28 cellular contexts compared by ENCODE assay signal in genomic region chr15:27833178-27833577, GRCh38.
"Had no signal": no experiment of that assay in that cellular context is flagged by ENCODE, and none has a peak within 500 bp of the region (broad histone marks: within the 10 kb centered on the region; RNA-seq: fewer than 3 reads in every experiment).

No MANE protein-coding gene starts in this region.

- H3K4me1 ChIP-seq: colonic mucosa, esophagus muscularis mucosa, esophagus squamous epithelium, foreskin keratinocyte, gastrocnemius medialis, gastroesophageal sphincter, heart left ventricle, heart right ventricle had no signal

- FAIRE-seq: colon, endometrium, endothelial cell of umbilical vein, frontal cortex had no signal

- H3K4me3 ChIP-seq: colonic mucosa, coronary artery, dorsolateral prefrontal cortex, esophagus muscularis mucosa, esophagus squamous epithelium, gastrocnemius medialis, gastroesophageal sphincter, heart left ventricle, heart right ventricle had no signal

- H3K27ac ChIP-seq: colonic mucosa, coronary artery, dorsolateral prefrontal cortex, epithelial cell of prostate, esophagus muscularis mucosa, esophagus squamous epithelium, foreskin keratinocyte, gastrocnemius medialis, gastroesophageal sphincter, heart left ventricle, heart right ventricle had no signal

- ATAC-seq: effector memory CD8-positive, alpha-beta T cell; esophagus mucosa; foreskin keratinocyte; gastrocnemius medialis; gastroesophageal sphincter; heart left ventricle; heart right ventricle had no signal

- H3K36me3 ChIP-seq: colonic mucosa, esophagus muscularis mucosa, esophagus squamous epithelium, gastrocnemius medialis, gastroesophageal sphincter, heart left ventricle, heart right ventricle had no signal

- H3K9me3 ChIP-seq: colonic mucosa, esophagus muscularis mucosa, esophagus squamous epithelium, gastrocnemius medialis, gastroesophageal sphincter, heart left ventricle, heart right ventricle had no signal

- DNase-seq: colonic mucosa; cortex of kidney; dermis blood vessel endothelial cell; dorsolateral prefrontal cortex; effector CD4-positive, alpha-beta T cell; effector CD8-positive, alpha-beta T cell; effector memory CD4-positive, alpha-beta T cell; effector memory CD8-positive, alpha-beta T cell; endodermal cell; erythroblast; esophagus squamous epithelium; foreskin fibroblast; foreskin keratinocyte; foreskin melanocyte; gastrocnemius medialis; glutamatergic neuron; head of caudate nucleus; heart left ventricle; heart right ventricle had no signal

- H3K27me3 ChIP-seq: colonic mucosa, esophagus squamous epithelium, foreskin keratinocyte, gastrocnemius medialis, gastroesophageal sphincter had no signal
